13 cellular contexts compared by ENCODE assay signal in the genomic region with DNA sequence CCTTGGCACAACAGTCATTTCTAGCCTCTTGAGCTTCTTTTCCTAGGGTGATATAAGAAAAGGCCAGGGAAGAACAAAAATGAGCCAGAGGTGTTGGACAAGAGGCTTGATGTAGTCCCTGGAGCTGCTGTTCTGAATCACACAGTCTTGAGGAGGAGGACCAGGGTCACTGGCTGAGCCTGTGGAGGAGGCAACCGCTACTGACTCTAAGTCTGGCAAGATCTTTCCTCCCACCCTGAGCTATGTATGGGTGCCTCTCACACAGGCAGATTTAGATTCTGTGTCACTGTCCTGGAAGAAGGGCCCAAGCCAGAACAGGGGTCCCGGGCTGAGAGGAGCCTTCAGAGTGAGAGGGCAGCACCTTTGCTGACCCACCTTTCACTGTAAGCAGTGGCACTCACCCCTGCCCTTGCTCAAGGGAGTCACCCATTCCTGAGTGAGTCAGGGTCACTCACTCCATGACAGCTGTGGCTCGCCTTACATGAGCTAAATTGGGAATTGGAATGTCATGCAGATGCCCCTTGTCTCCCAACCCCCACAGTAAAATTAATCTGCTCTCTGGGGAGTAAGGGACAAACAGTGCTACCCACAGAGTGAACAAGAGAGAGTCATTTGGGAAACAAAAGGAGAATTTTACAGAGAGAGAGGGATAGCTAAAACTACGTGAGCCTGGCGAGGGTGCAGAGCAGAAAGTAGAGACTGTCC. TPM values are rescaled to one million over a fixed set of nuclear protein-coding genes. Genes with fewer than 3 reads are reported as not detected.
DNase-seq lines count a peak whose midpoint lies in the region; ATAC-seq and TF ChIP-seq lines count a peak whose summit lies in the region.
"Had no signal": no experiment of that assay in that cellular context is flagged by ENCODE, and none has a peak within 500 bp of the region (broad histone marks: within the 10 kb centered on the region; RNA-seq: fewer than 3 reads in every experiment).

A gene with protein sequence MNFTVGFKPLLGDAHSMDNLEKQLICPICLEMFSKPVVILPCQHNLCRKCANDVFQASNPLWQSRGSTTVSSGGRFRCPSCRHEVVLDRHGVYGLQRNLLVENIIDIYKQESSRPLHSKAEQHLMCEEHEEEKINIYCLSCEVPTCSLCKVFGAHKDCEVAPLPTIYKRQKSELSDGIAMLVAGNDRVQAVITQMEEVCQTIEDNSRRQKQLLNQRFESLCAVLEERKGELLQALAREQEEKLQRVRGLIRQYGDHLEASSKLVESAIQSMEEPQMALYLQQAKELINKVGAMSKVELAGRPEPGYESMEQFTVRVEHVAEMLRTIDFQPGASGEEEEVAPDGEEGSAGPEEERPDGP (plus strand): TSS at position 575 of the 705 bp plus-strand sequence. CDS start 303 bp downstream, outside the sequence.

- peaks cover 3% of the 10 kb centered on the region for H3F3A ChIP-seq in neural progenitor cell (ENCODE audit: low read depth)

- intact Hi-C loops in heart left ventricle (cut with DNase I) = loop anchor here in 9 of 10 donors (2.0 to 10.0 kb wide), 11 partner anchors 17 to 321 kb away; a partner anchor contains a TSS

- H3K9me3 ChIP-seq in SJCRH30 (replicated peaks) (no peaks in the 10 kb centered on the region), heart left ventricle (no peaks in the 10 kb centered on the region), neural progenitor cell (ENCODE audit: low read depth) (no peaks in the 10 kb centered on the region)
- H3K9me3 ChIP-seq: MG63, transverse colon had no signal

- peaks cover 26% of the 10 kb centered on the region for H3K27me3 Mint-ChIP-seq in neural progenitor cell (ENCODE audit: insufficient read depth, low read depth)

- DNase-seq in SJCRH30 = peak; percentile 50 to 56
- peak in 3 of 5 donors; percentile 53 to 77 (median 69) for DNase-seq in heart left ventricle
- DNase-seq in neural progenitor cell (ENCODE audit: low spot score) = no peak
- no peak for DNase-seq in NCI-H748 treated with DMSO at 0.1 percent for 48 hours (lab: John Stamatoyannopoulos, UW)
- DNase-seq in GM03348 (ENCODE audit: low spot score) = no peak
- DNase-seq in activated CD4-positive, alpha-beta T cell treated with anti-CD3 and anti-CD28 coated beads, Interleukin-2, amount 50 U/mL, for 48 hours = no peak
- DNase-seq: activated T-cell treated with anti-CD3 and anti-CD28 coated beads, Interleukin-2, amount 50 U/mL, for 48 hours; MG63; nucleus accumbens; transverse colon had no signal

- H3K4me3 ChIP-seq in SJCRH30 (no peak within 1 kb of the TSS), heart left ventricle (peak within 1 kb of the TSS; percentile 32 to 68 (median 54)), neural progenitor cell (no peak within 1 kb of the TSS)
- H3K4me3 ChIP-seq: lung, MG63, transverse colon had no signal

- H3K27ac Mint-ChIP-seq in neural progenitor cell = no peak within 1 kb of the TSS

- TF ChIP-seq CTCF in C4-2B (conservative IDR thresholded peaks at IDR 0.05) (no peak), heart left ventricle (IDR thresholded peaks at IDR 0.05) (no peak), neural progenitor cell (IDR thresholded peaks at IDR 0.05) (no peak)

- H3K4me1 ChIP-seq in SJCRH30 = peaks cover 18% of the 10 kb centered on the region
- H3K4me1 ChIP-seq in heart left ventricle = peaks cover 0 to 32% (median 10%) of the 10 kb centered on the region in 12 donors
- peaks cover 13% of the 10 kb centered on the region for H3K4me1 ChIP-seq in neural progenitor cell
- H3K4me1 ChIP-seq: transverse colon had no signal

- H3K27me3 ChIP-seq in SJCRH30 (peaks cover 8% of the 10 kb centered on the region; the same call in 1 of the 2 replicates), heart left ventricle (peaks cover 0 to 7% (median 0%) of the 10 kb centered on the region in 9 donors), neural progenitor cell (peaks cover 4% of the 10 kb centered on the region)
- H3K27me3 ChIP-seq: MG63 had no signal

- ATAC-seq in heart left ventricle = peak; percentile 83 to 90 (median 88)
- ATAC-seq in GM21360 (IDR thresholded peaks at IDR 0.05; ENCODE audit: unreplicated experiment) = no peak

- H4K20me1 ChIP-seq in neural progenitor cell (ENCODE audit: low read depth) = no peaks in the 10 kb centered on the region

- no peak within 1 kb of the TSS for H3K9ac ChIP-seq in neural progenitor cell

- peak within 1 kb of the TSS; percentile 57 for H2AFZ ChIP-seq in neural progenitor cell (replicated peaks)

- H3K36me3 Mint-ChIP-seq in neural progenitor cell = no peaks in the 10 kb centered on the region

- no peaks in the 10 kb centered on the region for H3K36me3 ChIP-seq in SJCRH30
- no peaks in the 10 kb centered on the region for H3K36me3 ChIP-seq in heart left ventricle
- no peaks in the 10 kb centered on the region for H3K36me3 ChIP-seq in neural progenitor cell
- H3K36me3 ChIP-seq: MG63, transverse colon had no signal

- no peaks in the 10 kb centered on the region for H3K79me2 ChIP-seq in neural progenitor cell (ENCODE audit: low read depth)

- WGBS in heart left ventricle, 4 donors = 23 to 36% (median 32%) methylated on average over 5 of the region's 5 CpGs

- no peak within 1 kb of the TSS for H3K4me3 Mint-ChIP-seq in neural progenitor cell

- peak within 1 kb of the TSS; percentile 54 for H3K4me2 ChIP-seq in neural progenitor cell

- peaks cover 3% of the 10 kb centered on the region for H3K4me1 Mint-ChIP-seq in neural progenitor cell

- no peaks in the 10 kb centered on the region for H3K9me3 Mint-ChIP-seq in neural progenitor cell

- H3K27ac ChIP-seq in C4-2B = peak within 1 kb of the TSS; percentile 5; the same call in 1 of the 2 replicates
- H3K27ac ChIP-seq in SJCRH30 = no peak within 1 kb of the TSS
- H3K27ac ChIP-seq in heart left ventricle = peak within 1 kb of the TSS; percentile 74 to 99 (median 90)
- no peak within 1 kb of the TSS for H3K27ac ChIP-seq in neural progenitor cell
- H3K27ac ChIP-seq: transverse colon had no signal

- TF ChIP-seq POLR2A in heart left ventricle (IDR thresholded peaks at IDR 0.05) = peak in 1 of 2 donors; percentile 56

RNA-seq across cellular contexts. Expression of the gene that starts here (rescaled TPM):
- 0.23 and 0.34 TPM in 2 replicates for total RNA-seq in SJCRH30 (2014; rRNA removed; shearing (Covaris generic))
- total RNA-seq in heart left ventricle (100 to 1,000 TPM; 175 to 329 (median 241) TPM), neural progenitor cell (ENCODE audit: low replicate concordance) (0.12 TPM in 1 of 2 replicates, not detected in the other)
- polyA plus RNA-seq in heart left ventricle = 100 to 1,000 TPM; 128 to 324 TPM

Comparison
In these comparisons a context has a peak if more than half of its experiments do, and no peak if none do; other contexts are left out.
1. RNA of the gene that starts here (total RNA-seq): 175 to 329 TPM in heart left ventricle; 0.23 to 0.34 TPM in SJCRH30 and 0.12 TPM in neural progenitor cell; every median in the first group is over 100 times any median in the second.
2. Peak in DNase-seq in SJCRH30; RNA of the gene not detected or under 1 TPM.
3. H3K27ac ChIP-seq: peak in C4-2B (single experiment) and heart left ventricle (12 of 12); none in SJCRH30 (single experiment) and neural progenitor cell (single experiment).
4. DNase-seq: peak in heart left ventricle (3 of 5); none in neural progenitor cell (single experiment), NCI-H748 treated with DMSO at 0.1 percent for 48 hours (single experiment), GM03348 (single experiment) and activated CD4-positive, alpha-beta T cell treated with anti-CD3 and anti-CD28 coated beads, Interleukin-2, amount 50 U/mL, for 48 hours (0 of 2).
5. H3K4me3 ChIP-seq: peak in heart left ventricle (12 of 12); none in SJCRH30 (single experiment) and neural progenitor cell (single experiment).